11 cellular contexts compared by ENCODE assay signal in the genomic region with DNA sequence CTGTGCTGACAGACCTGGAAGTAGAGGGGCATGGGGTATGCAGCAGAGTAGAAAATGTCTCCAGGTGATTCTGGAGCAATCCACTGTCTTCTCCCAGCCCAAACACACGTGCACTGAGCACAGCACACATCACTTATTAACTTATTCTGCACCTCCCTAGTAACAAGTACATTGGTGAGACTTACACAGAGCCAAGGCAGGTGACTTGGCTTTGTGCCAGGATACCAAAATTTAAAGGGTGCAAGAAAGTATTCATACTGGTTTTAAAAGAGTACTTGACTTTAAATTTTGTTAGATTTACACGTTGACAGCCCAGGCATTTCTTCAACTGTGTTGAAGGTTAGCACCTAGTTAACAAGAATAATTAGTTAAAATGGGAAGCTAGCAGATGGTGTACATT. TPM values are rescaled to one million over a fixed set of nuclear protein-coding genes. Genes with fewer than 3 reads are reported as not detected.
"Had no signal": no experiment of that assay in that cellular context is flagged by ENCODE, and none has a peak within 500 bp of the region (broad histone marks: within the 10 kb centered on the region; RNA-seq: fewer than 3 reads in every experiment).

No MANE protein-coding gene starts in this region.

- DNase-seq: GM23248, GOT3, H7, HFFc6, IMR-90, KG1 had no signal

- H3K4me1 ChIP-seq: HAP-1 had no signal

- H3K9ac ChIP-seq: GM23248 had no signal

- H2AFZ ChIP-seq: GM23248 had no signal

- H3K36me3 ChIP-seq: HAP-1 had no signal

- H3K9me3 ChIP-seq: HAP-1 had no signal

- ATAC-seq: HCT116 had no signal

- H3K27ac ChIP-seq: GM23248, HL-60 had no signal

- H3K4me3 ChIP-seq: GM23248, HAP-1 had no signal

RNA-seq across cellular contexts. Expression of a gene that starts 11.1 kb away (rescaled TPM):
- total RNA-seq: GM23248, HFFc6 had no signal
- polyA plus RNA-seq: GM23248, IMR-90 had no signal

RNA-seq across cellular contexts. Expression of a gene that starts 30.7 kb away (rescaled TPM):
- total RNA-seq: GM23248, H4, H7, HFFc6, HT1080, IMR-90 had no signal
- polyA plus RNA-seq: GM23248, IMR-90 had no signal
